ENCODE assay signal across 27 cellular contexts in the genomic region with DNA sequence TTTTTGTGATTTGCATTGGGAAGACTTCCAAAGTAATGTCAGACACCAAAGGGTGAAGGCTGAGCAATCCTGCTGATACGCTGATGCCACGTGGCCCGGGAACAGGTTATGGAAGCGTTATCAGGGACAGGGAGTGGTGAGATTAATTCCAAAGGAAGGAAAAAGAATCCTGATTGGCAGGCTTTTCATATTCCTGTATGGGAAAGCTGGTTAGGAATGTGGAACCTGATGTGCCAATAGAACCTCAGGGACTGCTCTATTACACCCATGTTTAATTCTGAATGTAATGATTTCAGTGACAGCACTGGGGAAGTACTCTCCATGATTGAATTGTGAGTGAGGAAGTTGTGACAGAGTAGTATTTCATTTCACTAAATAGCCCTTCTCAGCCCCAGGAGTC. TPM values are rescaled to one million over a fixed set of nuclear protein-coding genes. Genes with fewer than 3 reads are reported as not detected.
"Had no signal": no experiment of that assay in that cellular context is flagged by ENCODE, and none has a peak within 500 bp of the region (broad histone marks: within the 10 kb centered on the region; RNA-seq: fewer than 3 reads in every experiment).

No MANE protein-coding gene starts in this region.

- H3K4me3 Mint-ChIP-seq: effector memory CD8-positive, alpha-beta T cell; immature natural killer cell; natural killer cell; neural crest cell; stimulated activated memory B cell treated with anti-CD40 and anti-IgM and Interleukin-4, amounts not matched to agents 10 μg/mL and 1 μg/mL and 100 μg/mL, for 72 hours had no signal

- H3K4me3 ChIP-seq: coronary artery, lower lobe of right lung, right lobe of liver, smooth muscle cell, testis, tibial artery, upper lobe of left lung had no signal

- H3K36me3 Mint-ChIP-seq: immature natural killer cell; natural killer cell; stimulated activated memory B cell treated with anti-CD40 and anti-IgM and Interleukin-4, amounts not matched to agents 10 μg/mL and 1 μg/mL and 100 μg/mL, for 72 hours had no signal

- DNase-seq: effector memory CD8-positive, alpha-beta T cell; erythroblast; hypothalamus; immature natural killer cell; islet precursor cell; kidney glomerular epithelial cell; left colon; left ventricle myocardium superior; lower lobe of right lung; natural killer cell; right lobe of liver; stimulated activated CD4-positive, alpha-beta T cell treated with anti-CD3 and anti-CD28 coated beads, Interleukin-12 subunit alpha, Interleukin-12 subunit beta, amount 100 ng/mL, for 4 hours; stimulated activated CD4-positive, alpha-beta T cell treated with anti-CD3 and anti-CD28 coated beads, Interleukin-1b, Interleukin-23, amount 100 ng/mL, for 48 hours; stimulated activated CD4-positive, alpha-beta T cell treated with anti-CD3 and anti-CD28 coated beads, Interleukin-4, amount 100 ng/mL, for 24 hours; stimulated activated naive CD8-positive, alpha-beta T cell treated with anti-CD3 and anti-CD28 coated beads, Interleukin-15, Interleukin-2, amounts not matched to agents 100 U/mL and 50 U/mL, for 24 hours; substantia nigra; testis; tibial artery; upper lobe of left lung had no signal

- H3K9me3 Mint-ChIP-seq: effector memory CD8-positive, alpha-beta T cell; natural killer cell; neural crest cell had no signal

- H3K4me1 ChIP-seq: lower lobe of right lung, parathyroid adenoma, right lobe of liver, testis, tibial artery, upper lobe of left lung had no signal

- H3K9me3 ChIP-seq: lower lobe of right lung, right lobe of liver, testis, tibial artery, upper lobe of left lung had no signal

- H3K27ac ChIP-seq: coronary artery, lower lobe of right lung, parathyroid adenoma, right lobe of liver, testis, tibial artery, upper lobe of left lung had no signal

- H3K27ac Mint-ChIP-seq: effector memory CD8-positive, alpha-beta T cell; immature natural killer cell; natural killer cell; progenitor cell of endocrine pancreas; stimulated activated memory B cell treated with anti-CD40 and anti-IgM and Interleukin-4, amounts not matched to agents 10 μg/mL and 1 μg/mL and 100 μg/mL, for 72 hours had no signal

- H3K27me3 ChIP-seq: right lobe of liver, testis, upper lobe of left lung had no signal

- H3K36me3 ChIP-seq: lower lobe of right lung, right lobe of liver, tibial artery, upper lobe of left lung had no signal

- ATAC-seq: effector memory CD8-positive, alpha-beta T cell; left colon; left ventricle myocardium superior; lower lobe of right lung; natural killer cell; right lobe of liver; stimulated activated memory B cell treated with anti-CD40 and anti-IgM and Interleukin-4, amounts not matched to agents 10 μg/mL and 1 μg/mL and 100 μg/mL, for 72 hours; stimulated activated naive CD8-positive, alpha-beta T cell treated with anti-CD3 and anti-CD28 coated beads, Interleukin-15, Interleukin-2, amounts not matched to agents 100 U/mL and 50 U/mL, for 24 hours had no signal

- H3K4me1 Mint-ChIP-seq: immature natural killer cell; natural killer cell; neural crest cell; stimulated activated memory B cell treated with anti-CD40 and anti-IgM and Interleukin-4, amounts not matched to agents 10 μg/mL and 1 μg/mL and 100 μg/mL, for 72 hours had no signal

RNA-seq across cellular contexts. Expression of gene F13A1, which starts 49.5 kb away (rescaled TPM):
- total RNA-seq: dermis microvascular lymphatic vessel endothelial cell, fibroblast of villous mesenchyme, smooth muscle cell had no signal
